ENCODE assay signal across 8 cellular contexts in genomic region chrX:45767021-45767491, GRCh38.
A peak's percentile ranks its signal among the peaks of the same experiment; 100 is the strongest.
DNase-seq lines count a peak whose midpoint lies in the region; ATAC-seq, FAIRE-seq and TF ChIP-seq lines count a peak whose summit lies in the region.

No MANE protein-coding gene starts in this region.

- no peak overlapping the region for H3K27ac Mint-ChIP-seq in glutamatergic neuron (ENCODE audit: unreplicated experiment)

- H3K9me3 ChIP-seq in mesenchymal stem cell (ENCODE audit: control insufficient read depth, low read length), result no peaks in the 10 kb centered on the region

- H3K4me1 ChIP-seq in mesenchymal stem cell (ENCODE audit: control insufficient read depth, insufficient read depth, low read depth, low read length), result peaks cover 1% of the 10 kb centered on the region

- H3K9ac ChIP-seq in mesenchymal stem cell (ENCODE audit: low read length), result peak overlapping the region; percentile 99

- H3K27me3 Mint-ChIP-seq in glutamatergic neuron (ENCODE audit: unreplicated experiment), result no peaks in the 10 kb centered on the region

- no peak overlapping the region for H3K14ac ChIP-seq in mesenchymal stem cell (ENCODE audit: low read length in 2 of 2)

- no peak overlapping the region for H3K4me3 Mint-ChIP-seq in glutamatergic neuron (ENCODE audit: unreplicated experiment)

- H3K18ac ChIP-seq in mesenchymal stem cell (ENCODE audit: low read depth in 1 of 2, low read length in 2 of 2), result no peak overlapping the region

- no peak overlapping the region for H2AK5ac ChIP-seq in mesenchymal stem cell (ENCODE audit: low read length, severe bottlenecking)

- no peak overlapping the region for H4K91ac ChIP-seq in mesenchymal stem cell (ENCODE audit: low read length)

- peak; percentile 31 for ATAC-seq in HG02981 (IDR thresholded peaks at IDR 0.05; ENCODE audit: unreplicated experiment)
- no peak for ATAC-seq in HG03280 (IDR thresholded peaks at IDR 0.05; ENCODE audit: unreplicated experiment)
- ATAC-seq in HG03095 (IDR thresholded peaks at IDR 0.05; ENCODE audit: unreplicated experiment), result no peak

- H3K27ac ChIP-seq in mesenchymal stem cell (ENCODE audit: low read length, poor library complexity, severe bottlenecking), result peak overlapping the region; percentile 64

- peak overlapping the region; percentile 52 for H3K4me2 ChIP-seq in mesenchymal stem cell (ENCODE audit: low read length, poor library complexity, severe bottlenecking)

- no peaks in the 10 kb centered on the region for H3K9me3 Mint-ChIP-seq in glutamatergic neuron (ENCODE audit: unreplicated experiment)

- no peaks in the 10 kb centered on the region for H3K27me3 ChIP-seq in mesenchymal stem cell (ENCODE audit: control insufficient read depth in 1 of 2, insufficient read depth in 1 of 2, low read length in 2 of 2)

- no peak for FAIRE-seq in GM12891 (lab: Jason Lieb, UNC)

- no peak overlapping the region for H2BK12ac ChIP-seq in mesenchymal stem cell (ENCODE audit: low read length in 2 of 2)

- no peak overlapping the region for H4K8ac ChIP-seq in mesenchymal stem cell (ENCODE audit: low read length)

- TF ChIP-seq POLR2A in GM12891 (IDR thresholded peaks at IDR 0.05; ENCODE audit: low read depth, low read length), result no peak

- no peak overlapping the region for H2BK5ac ChIP-seq in mesenchymal stem cell (ENCODE audit: low read depth, low read length, poor library complexity, severe bottlenecking)

- H3K4me3 ChIP-seq in AG10803 (ENCODE audit: low read length) (peak overlapping the region; percentile 72), mesenchymal stem cell (ENCODE audit: insufficient read depth in 1 of 2, low read depth in 1 of 2, low read length in 2 of 2) (peak overlapping the region in 1 of 2 experiments; percentile 89)

- no peaks in the 10 kb centered on the region for H3K36me3 Mint-ChIP-seq in glutamatergic neuron (ENCODE audit: unreplicated experiment)

- H2BK120ac ChIP-seq in mesenchymal stem cell (ENCODE audit: low read depth, low read length), result no peak overlapping the region

- no peak overlapping the region for H2BK15ac ChIP-seq in mesenchymal stem cell (ENCODE audit: low read depth, poor library complexity, severe bottlenecking)

- H3K23ac ChIP-seq in mesenchymal stem cell (ENCODE audit: low read length in 2 of 2), result no peak overlapping the region

- H3K4ac ChIP-seq in mesenchymal stem cell (ENCODE audit: low read depth in 1 of 2, low read length in 2 of 2), result no peak overlapping the region

- WGBS in mesenchymal stem cell, result 5% methylated on average over 3 of the region's 3 CpGs

- peaks cover 0 to 71% of the 10 kb centered on the region in 2 experiments for H3K36me3 ChIP-seq in mesenchymal stem cell (ENCODE audit: control insufficient read depth in 1 of 2, insufficient read depth in 2 of 2, low read depth in 1 of 2, low read length in 2 of 2)

- DNase-seq in AG10803 (ENCODE audit: low read depth), result peak; percentile 75
- peak; percentile 78 for DNase-seq in amniotic epithelial cell (ENCODE audit: low read depth)
- peak; percentile 79 for DNase-seq in mesenchymal stem cell
- no peak for DNase-seq in GM12891 (ENCODE audit: insufficient read length, low spot score)
- DNase-seq in glutamatergic neuron, result no peak

- TF ChIP-seq CTCF in AG10803 (conservative IDR thresholded peaks at IDR 0.05; ENCODE audit: low read length) (no peak), glutamatergic neuron (IDR thresholded peaks at IDR 0.05; ENCODE audit: partially characterized antibody, unreplicated experiment) (no peak)

- peaks cover 3% of the 10 kb centered on the region for H3K4me1 Mint-ChIP-seq in glutamatergic neuron (ENCODE audit: low read depth, unreplicated experiment)

- no peak overlapping the region for H2AFZ ChIP-seq in mesenchymal stem cell (ENCODE audit: low read depth, low read length)

- no peaks in the 10 kb centered on the region for H3K79me1 ChIP-seq in mesenchymal stem cell (replicated peaks; ENCODE audit: low read length, poor library complexity, severe bottlenecking)

TF ChIP-seq in GM12891, 5 proteins besides CTCF, POLR2A, EP300 and RAD21:
- TF ChIP-seq TAF1 (IDR thresholded peaks at IDR 0.05; ENCODE audit: low read depth, low read length) (no peak), PAX5 (IDR thresholded peaks at IDR 0.05; ENCODE audit: insufficient read depth, low read length, severe bottlenecking) (no peak), POLR2AphosphoS5 (IDR thresholded peaks at IDR 0.05; ENCODE audit: low read depth, low read length) (no peak), POU2F2 (IDR thresholded peaks at IDR 0.05; ENCODE audit: low read depth, low read length) (no peak), SPI1 (IDR thresholded peaks at IDR 0.05; ENCODE audit: low read depth, low read length) (no peak)

Comparison
In these comparisons a context has a peak if more than half of its experiments do, and no peak if none do; other contexts are left out.
1. DNase-seq: peak in AG10803 (single experiment), amniotic epithelial cell (single experiment) and mesenchymal stem cell (single experiment); none in GM12891 (single experiment) and glutamatergic neuron (single experiment).